14 cellular contexts compared by ENCODE assay signal in genomic region chr14:97177635-97178034, GRCh38.
DNase-seq lines count a peak whose midpoint lies in the region; ATAC-seq and TF ChIP-seq lines count a peak whose summit lies in the region.
"Had no signal": no experiment of that assay in that cellular context is flagged by ENCODE, and none has a peak within 500 bp of the region (broad histone marks: within the 10 kb centered on the region; RNA-seq: fewer than 3 reads in every experiment).

No MANE protein-coding gene starts in this region.

- peak; percentile 86 for DNase-seq in A673 (ENCODE audit: low spot score)
- peak; percentile 85 for DNase-seq in GM12865 (ENCODE audit: low read depth)
- DNase-seq in HCT116 (ENCODE audit: low read depth, low spot score), result no peak
- DNase-seq in GM23338 (ENCODE audit: low spot score), result no peak
- DNase-seq in erythroblast (lab: John Stamatoyannopoulos, UW), result no peak
- no peak for DNase-seq in activated effector memory CD4-positive, alpha-beta T cell treated with anti-CD3 and anti-CD28 coated beads, Interleukin-2, amount 50 U/mL, for 16 hours
- no peak for DNase-seq in mesendoderm
- DNase-seq: activated CD8-positive, alpha-beta memory T cell treated with anti-CD3 and anti-CD28 coated beads for 24 hours; left lung; ovary had no signal

- no peak overlapping the region for H4K5ac ChIP-seq in mesendoderm (ENCODE audit: low read length)

- H3K9me3 ChIP-seq in A673 (ENCODE audit: low read depth, low read length, poor library complexity, severe bottlenecking), result no peaks in the 10 kb centered on the region
- no peaks in the 10 kb centered on the region for H3K9me3 ChIP-seq in HCT116 (ENCODE audit: control insufficient read depth in 1 of 2, insufficient read depth in 1 of 2, low read depth in 1 of 2, low read length in 2 of 2)
- H3K9me3 ChIP-seq: ascending aorta, left lung, ovary had no signal

- H2BK120ac ChIP-seq in mesendoderm (ENCODE audit: low read depth, low read length), result no peak overlapping the region

- H2AFZ ChIP-seq in HCT116 (ENCODE audit: low read depth, low read length, poor library complexity, severe bottlenecking) (peak overlapping the region; percentile 91), GM23338 (no peak overlapping the region)

- H3K79me2 ChIP-seq in HCT116 (ENCODE audit: insufficient read depth, low read length) (no peaks in the 10 kb centered on the region), GM23338 (replicated peaks; ENCODE audit: insufficient read depth) (no peaks in the 10 kb centered on the region), mesendoderm (ENCODE audit: control insufficient read depth, insufficient read depth, low read length) (no peaks in the 10 kb centered on the region)

- H2BK5ac ChIP-seq in mesendoderm (ENCODE audit: low read length), result no peak overlapping the region

- H3K9me2 ChIP-seq in HCT116 (ENCODE audit: insufficient read depth), result no peaks in the 10 kb centered on the region
- peaks cover 7% of the 10 kb centered on the region for H3K9me2 ChIP-seq in GM23338 (ENCODE audit: insufficient read depth)

- H3F3A ChIP-seq in GM23338 (replicated peaks; ENCODE audit: low read depth), result peaks cover 10% of the 10 kb centered on the region

- H4K8ac ChIP-seq in mesendoderm (ENCODE audit: low read depth, low read length), result no peak overlapping the region

- H2AK5ac ChIP-seq in mesendoderm (ENCODE audit: low read length), result no peak overlapping the region

- H3K36me3 ChIP-seq in A673 (ENCODE audit: insufficient read depth, low read length, poor library complexity, severe bottlenecking) (no peaks in the 10 kb centered on the region), HCT116 (ENCODE audit: control insufficient read depth in 1 of 2, insufficient read depth in 2 of 2, low read length in 2 of 2) (no peaks in the 10 kb centered on the region), GM23338 (ENCODE audit: insufficient read depth) (no peaks in the 10 kb centered on the region), mesendoderm (ENCODE audit: control insufficient read depth, insufficient read depth, low read length) (no peaks in the 10 kb centered on the region)
- H3K36me3 ChIP-seq: ascending aorta, left lung, ovary had no signal

- no peak for TF ChIP-seq CTCF in A673 (conservative IDR thresholded peaks at IDR 0.05; ENCODE audit: low read depth, low read length)
- no peak for TF ChIP-seq CTCF in GM12865 (IDR thresholded peaks at IDR 0.05; ENCODE audit: insufficient read depth, low read depth, low read length, missing control alignments)
- no peak for TF ChIP-seq CTCF in HCT116 (IDR thresholded peaks at IDR 0.05 in 2 of 3, conservative IDR thresholded peaks at IDR 0.05 in 1 of 3; ENCODE audit: borderline replicate concordance in 1 of 3, insufficient read depth in 1 of 3, low read depth in 2 of 3, low read length in 2 of 3)
- no peak for TF ChIP-seq CTCF in GM23338 (conservative IDR thresholded peaks at IDR 0.05; ENCODE audit: low read depth in 2 of 2)

- H3K27ac Mint-ChIP-seq in activated T-helper 17 cell treated with anti-CD3 and anti-CD28 coated beads, Interleukin-2, amount 50 U/mL, for 72 hours, result peak overlapping the region; percentile 41
- H3K27ac Mint-ChIP-seq in GM23338, result no peak overlapping the region
- H3K27ac Mint-ChIP-seq: H9, T-cell had no signal

- H2BK15ac ChIP-seq in mesendoderm (replicated peaks; ENCODE audit: low read depth), result no peak overlapping the region

- no TSS peak for BruUV-seq in A673 (replicated peaks; lab: Mats Ljungman, UMichigan)
- no TSS peak for BruUV-seq in HCT116 (replicated peaks; lab: Mats Ljungman, UMichigan)

- POLR2A ChIA-PET in A673 (lab: Charles Lee; ENCODE audit: low non-redundant PET) (no interaction called here), HCT116 (lab: Charles Lee) (no interaction called here)

- H3K9me3 Mint-ChIP-seq in activated T-helper 17 cell treated with anti-CD3 and anti-CD28 coated beads, Interleukin-2, amount 50 U/mL, for 72 hours, result peaks cover 4% of the 10 kb centered on the region
- H3K9me3 Mint-ChIP-seq in GM23338, result peaks cover 6% of the 10 kb centered on the region; the same call in 2 of the 3 replicates
- H3K9me3 Mint-ChIP-seq: T-cell had no signal

- no peak overlapping the region for H3K56ac ChIP-seq in mesendoderm (ENCODE audit: low read length)

- ATAC-seq in HCT116, result no peak
- peak; percentile 27 for ATAC-seq in activated T-helper 17 cell treated with anti-CD3 and anti-CD28 coated beads, Interleukin-2, amount 50 U/mL, for 72 hours (replicated peaks)
- ATAC-seq in GM23338, result no peak
- ATAC-seq: left lung had no signal

- TF ChIP-seq POLR2A in HCT116 (IDR thresholded peaks at IDR 0.05; ENCODE audit: borderline replicate concordance, extremely low read depth, insufficient read depth, insufficient read length) (no peak), erythroblast (IDR thresholded peaks at IDR 0.05; ENCODE audit: low read length) (no peak)

- H3K27me3 ChIP-seq in A673 (replicated peaks; ENCODE audit: insufficient read depth, low read depth, low read length, poor library complexity) (no peaks in the 10 kb centered on the region), HCT116 (ENCODE audit: insufficient read depth, low read length) (no peaks in the 10 kb centered on the region), GM23338 (ENCODE audit: insufficient read depth) (no peaks in the 10 kb centered on the region), mesendoderm (ENCODE audit: insufficient read depth, low read length, poor library complexity) (no peaks in the 10 kb centered on the region)
- H3K27me3 ChIP-seq: ascending aorta, ovary had no signal

- H3K79me1 ChIP-seq in mesendoderm (ENCODE audit: low read length), result no peaks in the 10 kb centered on the region

- intact Hi-C loops in A673 (cut with micrococcal nuclease; ENCODE audit: unreplicated experiment), result loop anchor here (5.0 kb wide), 1 partner anchor 35 kb away; no protein-coding TSS in a partner anchor
- intact Hi-C loops in HCT116 (cut with micrococcal nuclease), result loop anchor here (1.0 to 2.0 kb wide), 2 partner anchors 96 to 407 kb away; no protein-coding TSS in a partner anchor

- H3K18ac ChIP-seq in mesendoderm (ENCODE audit: low read length), result no peak overlapping the region

- H3K27ac ChIP-seq in A673 (ENCODE audit: low read depth, low read length, poor library complexity, severe bottlenecking) (peak overlapping the region; percentile 83), HCT116 (ENCODE audit: low read depth, low read length) (no peak overlapping the region), GM23338 (ENCODE audit: low read depth) (no peak overlapping the region), mesendoderm (ENCODE audit: low read depth, low read length) (no peak overlapping the region)
- H3K27ac ChIP-seq: ascending aorta, left lung, ovary had no signal

- H3K4me2 ChIP-seq in HCT116 (ENCODE audit: low read length) (peak overlapping the region; percentile 36; the same call in 1 of the 2 replicates), GM23338 (no peak overlapping the region), mesendoderm (ENCODE audit: low read length) (no peak overlapping the region)

- H3K23ac ChIP-seq in mesendoderm (ENCODE audit: low read length), result no peak overlapping the region

- peak overlapping the region; percentile 35 for H3K4me3 Mint-ChIP-seq in activated T-helper 17 cell treated with anti-CD3 and anti-CD28 coated beads, Interleukin-2, amount 50 U/mL, for 72 hours
- no peak overlapping the region for H3K4me3 Mint-ChIP-seq in GM23338
- H3K4me3 Mint-ChIP-seq: H9, T-cell had no signal

- H3K9ac ChIP-seq in HCT116 (ENCODE audit: low read length) (no peak overlapping the region), mesendoderm (ENCODE audit: low read length) (no peak overlapping the region)

- H3K4me3 ChIP-seq in A673 (ENCODE audit: low read depth, low read length, poor library complexity, severe bottlenecking), result no peak overlapping the region
- H3K4me3 ChIP-seq in GM12865 (ENCODE audit: low read depth, low read length), result no peak overlapping the region
- H3K4me3 ChIP-seq in HCT116 (replicated peaks in 1 of 2; ENCODE audit: low read depth in 1 of 2, low read length in 2 of 2), result no peak overlapping the region
- H3K4me3 ChIP-seq in GM23338, result no peak overlapping the region
- H3K4me3 ChIP-seq in mesendoderm (ENCODE audit: low read length), result no peak overlapping the region
- H3K4me3 ChIP-seq: ascending aorta, left lung, ovary had no signal

- H3K4me1 Mint-ChIP-seq in activated T-helper 17 cell treated with anti-CD3 and anti-CD28 coated beads, Interleukin-2, amount 50 U/mL, for 72 hours, result peaks cover 38% of the 10 kb centered on the region
- H3K4me1 Mint-ChIP-seq in GM23338, result no peaks in the 10 kb centered on the region
- H3K4me1 Mint-ChIP-seq: H9 had no signal

- CTCF ChIA-PET in A673 (lab: Charles Lee) (no interaction called here), HCT116 (lab: Charles Lee) (interaction anchor here (1.0 kb wide), 1 partner anchor 122 kb away, joined by 6 read pairs; no protein-coding TSS in a partner anchor)

- RAD21 ChIA-PET in HCT116 (lab: Charles Lee; ENCODE audit: low non-redundant PET in 1 of 2, low total read pairs in 2 of 2, uncharacterized antibody in 2 of 2, unreplicated experiment in 2 of 2), result no interaction called here

- TF ChIP-seq RAD21 in HCT116 (IDR thresholded peaks at IDR 0.05; ENCODE audit: low read depth), result no peak

- H3K4me1 ChIP-seq in A673 (ENCODE audit: insufficient read depth, low read length, poor library complexity, severe bottlenecking), result peaks cover 70% of the 10 kb centered on the region
- peaks cover 17 to 51% of the 10 kb centered on the region in 2 experiments for H3K4me1 ChIP-seq in HCT116 (ENCODE audit: control insufficient read depth in 1 of 2, insufficient read depth in 2 of 2, low read length in 2 of 2)
- no peaks in the 10 kb centered on the region for H3K4me1 ChIP-seq in GM23338 (ENCODE audit: insufficient read depth)
- H3K4me1 ChIP-seq in mesendoderm (ENCODE audit: control insufficient read depth, low read depth, low read length), result no peaks in the 10 kb centered on the region
- H3K4me1 ChIP-seq: ascending aorta, left lung had no signal

- H4K20me1 ChIP-seq in HCT116 (ENCODE audit: insufficient read depth) (no peaks in the 10 kb centered on the region), GM23338 (replicated peaks; ENCODE audit: insufficient read depth) (no peaks in the 10 kb centered on the region)

- H3K27me3 Mint-ChIP-seq in activated T-helper 17 cell treated with anti-CD3 and anti-CD28 coated beads, Interleukin-2, amount 50 U/mL, for 72 hours, result no peaks in the 10 kb centered on the region
- H3K27me3 Mint-ChIP-seq in GM23338 (ENCODE audit: insufficient read depth, low read depth, poor library complexity), result peaks cover 4% of the 10 kb centered on the region

- H3K4ac ChIP-seq in mesendoderm (ENCODE audit: low read depth, low read length), result no peak overlapping the region

- no peaks in the 10 kb centered on the region for H3K36me3 Mint-ChIP-seq in activated T-helper 17 cell treated with anti-CD3 and anti-CD28 coated beads, Interleukin-2, amount 50 U/mL, for 72 hours (ENCODE audit: low read depth)
- no peaks in the 10 kb centered on the region; the same call in 1 of the 3 replicates for H3K36me3 Mint-ChIP-seq in GM23338 (ENCODE audit: low read depth)
- H3K36me3 Mint-ChIP-seq: T-cell had no signal

- WGBS in mesendoderm (ENCODE audit: extremely low coverage, insufficient coverage, low lambda C conversion rate), result no CpG with 5 or more reads among the region's 5 CpGs

TF ChIP-seq in HCT116, 20 proteins besides CTCF, POLR2A, EP300 and RAD21 (continues in another document):
- TF ChIP-seq EGR1 (IDR thresholded peaks at IDR 0.05; ENCODE audit: low read depth), result no peak

TF ChIP-seq in GM23338, 12 proteins besides CTCF, POLR2A, EP300 and RAD21 (continues in another document):
- TF ChIP-seq EZH2 (IDR thresholded peaks at IDR 0.05; ENCODE audit: low read depth, unreplicated experiment), result no peak

Comparison
In these comparisons a context has a peak if more than half of its experiments do, and no peak if none do; other contexts are left out.
1. DNase-seq: peak in A673 (single experiment) and GM12865 (single experiment); none in HCT116 (single experiment), GM23338 (single experiment), erythroblast (0 of 2), activated effector memory CD4-positive, alpha-beta T cell treated with anti-CD3 and anti-CD28 coated beads, Interleukin-2, amount 50 U/mL, for 16 hours (single experiment) and mesendoderm (single experiment).